ENCODE assay signal across 15 cellular contexts in genomic region chr2:14125561-14125960, GRCh38.
DNase-seq lines count a peak whose midpoint lies in the region; ATAC-seq, FAIRE-seq and TF ChIP-seq lines count a peak whose summit lies in the region.
"Had no signal": no experiment of that assay in that cellular context is flagged by ENCODE, and none has a peak within 500 bp of the region (broad histone marks: within the 10 kb centered on the region; RNA-seq: fewer than 3 reads in every experiment).

No MANE protein-coding gene starts in this region.

- peaks cover 11% of the 10 kb centered on the region for H3K9me3 Mint-ChIP-seq in GM23338
- peaks cover 8% of the 10 kb centered on the region for H3K9me3 Mint-ChIP-seq in activated CD4-positive, alpha-beta memory T cell treated with anti-CD3 and anti-CD28 coated beads, Interleukin-2, amount 10 ng/mL, durations not matched to agents 7 days and 5 days

- H3K9me2 ChIP-seq in GM23338 (ENCODE audit: insufficient read depth), result peaks cover 11% of the 10 kb centered on the region; the same call in 1 of the 2 replicates

- no peak overlapping the region for H2BK12ac ChIP-seq in neuronal stem cell (ENCODE audit: low read length)

- H3K9me3 ChIP-seq in HepG2 (ENCODE audit: low read length) (peaks cover 37% of the 10 kb centered on the region; the same call in 1 of the 2 replicates), right lobe of liver (no peaks in the 10 kb centered on the region), neuronal stem cell (replicated peaks in 1 of 2; ENCODE audit: control insufficient read depth in 2 of 2, insufficient read depth in 1 of 2, low read depth in 1 of 2, low read length in 2 of 2) (peaks cover 0 to 2% of the 10 kb centered on the region in 2 donors)

- ATAC-seq in HepG2 (peak; percentile 81), right lobe of liver (no peak), GM23338 (no peak)
- ATAC-seq: CD8-positive, alpha-beta T cell had no signal

- CTCF ChIA-PET in HepG2 (lab: Yijun Ruan, JAX; ENCODE audit: low intra/inter-chr PET ratio, low total read pairs), result no interaction called here
- CTCF ChIA-PET in activated CD4-positive, alpha-beta memory T cell treated with anti-CD3 and anti-CD28 coated beads, Interleukin-2, amount 10 ng/mL, durations not matched to agents 7 days and 5 days (lab: Charles Lee), result no interaction called here

- H3F3A ChIP-seq in GM23338 (replicated peaks; ENCODE audit: low read depth), result no peaks in the 10 kb centered on the region

- no peak overlapping the region for H2BK5ac ChIP-seq in neuronal stem cell (ENCODE audit: low read length)

- POLR2A ChIA-PET in HepG2 (lab: Yijun Ruan, JAX), result no interaction called here
- POLR2A ChIA-PET in activated CD4-positive, alpha-beta memory T cell treated with anti-CD3 and anti-CD28 coated beads, Interleukin-2, amount 10 ng/mL, durations not matched to agents 7 days and 5 days (lab: Charles Lee), result no interaction called here

- TF ChIP-seq EP300 in HepG2 (IDR thresholded peaks at IDR 0.05; ENCODE audit: low read depth in 2 of 2, low read length in 2 of 2), result no peak
- TF ChIP-seq EP300 in HepG2 (CRISPR knock-in tag; IDR thresholded peaks at IDR 0.05; ENCODE audit: borderline replicate concordance), result no peak

- no peak overlapping the region for H3K4me3 ChIP-seq in HepG2 (replicated peaks in 1 of 3; ENCODE audit: insufficient read depth in 1 of 3, low read depth in 2 of 3, low read length in 3 of 3)
- H3K4me3 ChIP-seq in right lobe of liver, result no peak overlapping the region
- H3K4me3 ChIP-seq in GM23338, result no peak overlapping the region
- H3K4me3 ChIP-seq in neuronal stem cell (ENCODE audit: low read length in 2 of 2), result no peak overlapping the region
- no peak overlapping the region for H3K4me3 ChIP-seq in lower leg skin (ENCODE audit: low read depth, poor library complexity, severe bottlenecking)

- H2AK5ac ChIP-seq in neuronal stem cell (ENCODE audit: low read depth, low read length), result no peak overlapping the region

- H3K4me3 Mint-ChIP-seq in GM23338, result no peak overlapping the region
- H3K4me3 Mint-ChIP-seq in activated CD4-positive, alpha-beta memory T cell treated with anti-CD3 and anti-CD28 coated beads, Interleukin-2, amount 10 ng/mL, durations not matched to agents 7 days and 5 days, result no peak overlapping the region
- H3K4me3 Mint-ChIP-seq: CD14-positive monocyte; CD8-positive, alpha-beta T cell had no signal

- H3K79me1 ChIP-seq in neuronal stem cell (ENCODE audit: low read depth, low read length), result no peaks in the 10 kb centered on the region

- intact Hi-C loops in HepG2 (cut with micrococcal nuclease; ENCODE audit: unreplicated experiment), result no loop called here
- intact Hi-C loops in right lobe of liver (cut with DNase I), result no loop called here
- intact Hi-C loops in lower leg skin (cut with DNase I; ENCODE audit: low total_unique reads), result no loop called here

- H3K36me3 Mint-ChIP-seq in GM23338 (ENCODE audit: low read depth), result peaks cover 8% of the 10 kb centered on the region; the same call in 2 of the 3 replicates
- H3K36me3 Mint-ChIP-seq in activated CD4-positive, alpha-beta memory T cell treated with anti-CD3 and anti-CD28 coated beads, Interleukin-2, amount 10 ng/mL, durations not matched to agents 7 days and 5 days (ENCODE audit: low read depth), result no peaks in the 10 kb centered on the region
- H3K36me3 Mint-ChIP-seq: CD14-positive monocyte; CD8-positive, alpha-beta T cell had no signal

- no peak overlapping the region for H4K8ac ChIP-seq in neuronal stem cell (ENCODE audit: low read depth, low read length)

- no peak for FAIRE-seq in HepG2 (lab: Jason Lieb, UNC)
- FAIRE-seq: HTR-8/SVneo had no signal

- H3K14ac ChIP-seq in neuronal stem cell (ENCODE audit: low read length), result no peak overlapping the region

- H2AFZ ChIP-seq in HepG2 (ENCODE audit: low read length), result no peak overlapping the region
- peak overlapping the region; percentile 74; the same call in 1 of the 2 replicates for H2AFZ ChIP-seq in GM23338
- H2AFZ ChIP-seq in neuronal stem cell (ENCODE audit: low read length), result no peak overlapping the region

- no peak overlapping the region for H2BK15ac ChIP-seq in neuronal stem cell (ENCODE audit: low read length)

- H3K23ac ChIP-seq in neuronal stem cell (ENCODE audit: low read depth, low read length, poor library complexity), result no peak overlapping the region

- no peaks in the 10 kb centered on the region for H3K4me1 Mint-ChIP-seq in GM23338
- no peaks in the 10 kb centered on the region for H3K4me1 Mint-ChIP-seq in activated CD4-positive, alpha-beta memory T cell treated with anti-CD3 and anti-CD28 coated beads, Interleukin-2, amount 10 ng/mL, durations not matched to agents 7 days and 5 days
- H3K4me1 Mint-ChIP-seq: CD14-positive monocyte had no signal

- no peaks in the 10 kb centered on the region for H4K20me1 ChIP-seq in HepG2 (ENCODE audit: insufficient read depth, low read length)
- no peaks in the 10 kb centered on the region for H4K20me1 ChIP-seq in GM23338 (replicated peaks; ENCODE audit: insufficient read depth)

- no peak overlapping the region for H3K4ac ChIP-seq in neuronal stem cell (ENCODE audit: low read length)

- H2BK120ac ChIP-seq in neuronal stem cell (ENCODE audit: low read depth, low read length), result no peak overlapping the region

- H3K27ac Mint-ChIP-seq in GM23338, result no peak overlapping the region
- H3K27ac Mint-ChIP-seq in activated CD4-positive, alpha-beta memory T cell treated with anti-CD3 and anti-CD28 coated beads, Interleukin-2, amount 10 ng/mL, durations not matched to agents 7 days and 5 days, result no peak overlapping the region
- H3K27ac Mint-ChIP-seq: CD14-positive monocyte; CD8-positive, alpha-beta T cell had no signal

- BruUV-seq in HepG2 (replicated peaks; lab: Mats Ljungman, UMichigan), result no TSS peak

- no peaks in the 10 kb centered on the region for H3K4me1 ChIP-seq in HepG2 (ENCODE audit: insufficient read depth, low read length)
- no peaks in the 10 kb centered on the region for H3K4me1 ChIP-seq in right lobe of liver
- no peaks in the 10 kb centered on the region for H3K4me1 ChIP-seq in GM23338 (ENCODE audit: insufficient read depth)
- H3K4me1 ChIP-seq in neuronal stem cell (ENCODE audit: control insufficient read depth in 2 of 2, insufficient read depth in 1 of 2, low read depth in 1 of 2, low read length in 2 of 2), result peaks cover 0 to 6% of the 10 kb centered on the region in 2 donors

- no peak for TF ChIP-seq POLR2A in HepG2 (IDR thresholded peaks at IDR 0.05; ENCODE audit: insufficient read depth in 1 of 2, low read depth in 2 of 2, low read length in 2 of 2)
- TF ChIP-seq POLR2A in right lobe of liver (IDR thresholded peaks at IDR 0.05), result no peak
- no peak for TF ChIP-seq POLR2A in lower leg skin (IDR thresholded peaks at IDR 0.05)

- no peaks in the 10 kb centered on the region for H3K79me2 ChIP-seq in HepG2 (ENCODE audit: insufficient read depth, low read length)
- H3K79me2 ChIP-seq in GM23338 (replicated peaks; ENCODE audit: insufficient read depth), result no peaks in the 10 kb centered on the region

- TF ChIP-seq CTCF in HepG2 (CRISPR knock-in tag; IDR thresholded peaks at IDR 0.05) (no peak), right lobe of liver (IDR thresholded peaks at IDR 0.05) (no peak), GM23338 (conservative IDR thresholded peaks at IDR 0.05; ENCODE audit: low read depth in 2 of 2) (no peak), lower leg skin (IDR thresholded peaks at IDR 0.05) (no peak)

- in situ Hi-C loops in HepG2 (cut with HindIII; ENCODE audit: extremely low pct_ligation_motif_present, low pct_unique_long_range_greater_than_20kb), result no loop called here

- H4K91ac ChIP-seq in neuronal stem cell (ENCODE audit: low read depth, low read length, poor library complexity), result no peak overlapping the region

- DNase-seq in HepG2 (ENCODE audit: low spot score), result no peak
- DNase-seq in right lobe of liver, result no peak
- no peak for DNase-seq in GM23338 (ENCODE audit: low spot score)
- no peak for DNase-seq in neuronal stem cell (ENCODE audit: low spot score)
- DNase-seq in lower leg skin (ENCODE audit: low spot score in 2 of 2), result no peak
- no peak for DNase-seq in NCI-H1930 (lab: John Stamatoyannopoulos, UW)
- DNase-seq in activated CD4-positive, alpha-beta memory T cell treated with anti-CD3 and anti-CD28 coated beads, Interleukin-2, amount 10 ng/mL, durations not matched to agents 7 days and 5 days, result no peak
- DNase-seq in NCI-H748 treated with DMSO at 0.1 percent for 48 hours (lab: John Stamatoyannopoulos, UW), result no peak
- DNase-seq: CD8-positive, alpha-beta T cell; COR-L47; DMS53; GF-D8; H7 had no signal

- TF ChIP-seq RAD21 in HepG2 (CRISPR knock-in tag; IDR thresholded peaks at IDR 0.05), result no peak

- no peak overlapping the region for H3K27ac ChIP-seq in HepG2 (ENCODE audit: extremely low read length, insufficient read depth, low read length)
- H3K27ac ChIP-seq in right lobe of liver, result no peak overlapping the region
- H3K27ac ChIP-seq in GM23338 (ENCODE audit: low read depth), result no peak overlapping the region
- no peak overlapping the region for H3K27ac ChIP-seq in neuronal stem cell (replicated peaks; ENCODE audit: low read length)

- peak overlapping the region; percentile 28 for H3K18ac ChIP-seq in neuronal stem cell (ENCODE audit: low read length)

- H3K4me2 ChIP-seq in HepG2 (ENCODE audit: low read depth, low read length) (no peak overlapping the region), GM23338 (no peak overlapping the region), neuronal stem cell (ENCODE audit: insufficient read depth, low read length, poor library complexity, severe bottlenecking) (no peak overlapping the region)

- H3K9ac ChIP-seq in HepG2 (ENCODE audit: insufficient read depth, low read depth, low read length), result no peak overlapping the region
- H3K9ac ChIP-seq in neuronal stem cell (ENCODE audit: low read depth, low read length, poor library complexity), result no peak overlapping the region

- H3K27me3 ChIP-seq in HepG2 (ENCODE audit: control insufficient read depth in 1 of 2, insufficient read depth in 2 of 2, low read length in 2 of 2), result no peaks in the 10 kb centered on the region
- no peaks in the 10 kb centered on the region for H3K27me3 ChIP-seq in right lobe of liver
- H3K27me3 ChIP-seq in GM23338 (ENCODE audit: insufficient read depth), result no peaks in the 10 kb centered on the region
- no peaks in the 10 kb centered on the region for H3K27me3 ChIP-seq in neuronal stem cell (ENCODE audit: control insufficient read depth in 3 of 3, insufficient read depth in 3 of 3, low read depth in 1 of 3, low read length in 3 of 3)

- H3K36me3 ChIP-seq in HepG2 (replicated peaks in 1 of 2; ENCODE audit: control insufficient read depth in 1 of 2, insufficient read depth in 2 of 2, low read length in 2 of 2) (no peaks in the 10 kb centered on the region), right lobe of liver (no peaks in the 10 kb centered on the region), GM23338 (ENCODE audit: insufficient read depth) (no peaks in the 10 kb centered on the region), neuronal stem cell (replicated peaks in 1 of 2; ENCODE audit: control insufficient read depth in 2 of 2, insufficient read depth in 2 of 2, low read length in 2 of 2) (no peaks in the 10 kb centered on the region)

- 6% methylated on average over 5 of the region's 5 CpGs for WGBS in HepG2 (ENCODE audit: low lambda C conversion rate)
- WGBS in right lobe of liver (ENCODE audit: insufficient coverage, low coverage, low lambda C conversion rate, missing lambda C conversion rate), result 47% methylated on average over 4 of the region's 5 CpGs
- WGBS in neuronal stem cell (ENCODE audit: extremely low coverage in 2 of 2, insufficient read length in 2 of 2, insufficient replicate concordance in 1 of 2), 2 donors, result no CpG with 5 or more reads among the region's 5 CpGs
- 63 to 69% methylated on average over 5 of the region's 5 CpGs for WGBS in lower leg skin, 2 donors

- peaks cover 2% of the 10 kb centered on the region for H3K27me3 Mint-ChIP-seq in GM23338 (ENCODE audit: insufficient read depth, low read depth, poor library complexity)
- H3K27me3 Mint-ChIP-seq in activated CD4-positive, alpha-beta memory T cell treated with anti-CD3 and anti-CD28 coated beads, Interleukin-2, amount 10 ng/mL, durations not matched to agents 7 days and 5 days, result no peaks in the 10 kb centered on the region
